In genomic region chr4:143215873-143216272, GRCh38 we compare ENCODE assay signal across 22 cellular contexts.
"Had no signal": no experiment of that assay in that cellular context is flagged by ENCODE, and none has a peak within 500 bp of the region (broad histone marks: within the 10 kb centered on the region; RNA-seq: fewer than 3 reads in every experiment).

No MANE protein-coding gene starts in this region.

- FAIRE-seq: astrocyte, bronchial epithelial cell had no signal

- H3K36me3 Mint-ChIP-seq: natural killer cell had no signal

- H3K36me3 ChIP-seq: colonic mucosa had no signal

- H3K27ac ChIP-seq: colonic mucosa, left lung, neutrophil, suprapubic skin, upper lobe of right lung, VCaP had no signal

- H3K27me3 Mint-ChIP-seq: activated naive CD8-positive, alpha-beta T cell treated with anti-CD3 and anti-CD28 coated beads, Interleukin-2, amount 50 U/mL, for 24 hours; memory B cell had no signal

- H3K4me2 ChIP-seq: smooth muscle cell had no signal

- H3K9me3 ChIP-seq: colonic mucosa, left lung, neutrophil, suprapubic skin, upper lobe of right lung had no signal

- H3K27ac Mint-ChIP-seq: activated naive CD8-positive, alpha-beta T cell treated with anti-CD3 and anti-CD28 coated beads, Interleukin-2, amount 50 U/mL, for 24 hours; memory B cell had no signal

- H3K4me3 ChIP-seq: colonic mucosa, left lung, smooth muscle cell, suprapubic skin, upper lobe of right lung had no signal

- H3K4me1 Mint-ChIP-seq: memory B cell had no signal

- H3K4me3 Mint-ChIP-seq: activated naive CD8-positive, alpha-beta T cell treated with anti-CD3 and anti-CD28 coated beads, Interleukin-2, amount 50 U/mL, for 24 hours; memory B cell; natural killer cell had no signal

- H3K27me3 ChIP-seq: colonic mucosa, left lung, neutrophil, suprapubic skin, upper lobe of right lung had no signal

- H3K9me3 Mint-ChIP-seq: activated naive CD8-positive, alpha-beta T cell treated with anti-CD3 and anti-CD28 coated beads, Interleukin-2, amount 50 U/mL, for 24 hours; memory B cell; natural killer cell had no signal

- DNase-seq: activated CD4-positive, alpha-beta T cell treated with anti-CD3 and anti-CD28 coated beads for 1 hour; activated CD4-positive, alpha-beta T cell treated with anti-CD3 and anti-CD28 coated beads, Interleukin-2, amount 50 U/mL, for 4 hours; activated naive CD4-positive, alpha-beta T cell; activated naive CD8-positive, alpha-beta T cell treated with anti-CD3 and anti-CD28 coated beads, Interleukin-2, amount 50 U/mL, for 24 hours; activated T-cell treated with anti-CD3 and anti-CD28 coated beads for 4 hours; colonic mucosa; effector memory CD4-positive, alpha-beta T cell; hippocampal formation; kidney; left lung; natural killer cell; posterior cingulate gyrus; stimulated activated naive CD8-positive, alpha-beta T cell treated with anti-CD3 and anti-CD28 coated beads, Interleukin-15, Interleukin-2, amounts not matched to agents 100 U/mL and 50 U/mL, for 24 hours; T1000; upper lobe of right lung had no signal

- H3K4me1 ChIP-seq: colonic mucosa, left lung, suprapubic skin, upper lobe of right lung had no signal
